Comparison of ENCODE assay signal across 25 cellular contexts in the genomic region with DNA sequence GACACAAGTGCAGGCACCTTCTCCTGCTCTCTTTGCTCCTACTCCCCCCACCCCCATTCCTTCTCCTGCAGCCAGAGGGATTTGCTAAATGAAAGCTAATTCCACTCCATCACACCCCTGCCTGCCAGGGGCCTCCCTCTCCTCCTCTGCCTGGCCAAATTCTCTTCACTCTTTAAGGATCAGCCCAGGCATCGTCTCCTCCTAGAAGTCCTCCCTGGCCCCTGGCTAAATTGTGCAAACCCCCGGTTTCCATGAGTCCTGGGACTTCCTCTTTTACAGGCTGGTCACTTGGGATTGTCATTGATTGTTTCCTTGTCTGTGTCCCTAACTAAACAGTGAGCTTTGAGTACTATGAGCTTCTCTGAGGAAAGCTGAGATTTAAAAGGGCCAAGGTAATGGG. TPM values are rescaled to one million over a fixed set of nuclear protein-coding genes. Genes with fewer than 3 reads are reported as not detected.
DNase-seq lines count a peak whose midpoint lies in the region; ATAC-seq and TF ChIP-seq lines count a peak whose summit lies in the region.
"Had no signal": no experiment of that assay in that cellular context is flagged by ENCODE, and none has a peak within 500 bp of the region (broad histone marks: within the 10 kb centered on the region; RNA-seq: fewer than 3 reads in every experiment).

No MANE protein-coding gene starts in this region.

- peaks cover 0 to 6% (median 6%) of the 10 kb centered on the region in 3 donors for H3K9me3 ChIP-seq in esophagus squamous epithelium
- no peaks in the 10 kb centered on the region for H3K9me3 ChIP-seq in gastrocnemius medialis
- H3K9me3 ChIP-seq: body of pancreas had no signal

- in situ Hi-C loops in gastrocnemius medialis (cut with MboI; ENCODE audit: low sequenced_read_pairs in 4 of 4) = loop anchor here (5.0 to 10.0 kb wide), 2 partner anchors 62 to 65 kb away; no protein-coding TSS in a partner anchor

- TF ChIP-seq POLR2A in esophagus squamous epithelium (IDR thresholded peaks at IDR 0.05) = no peak
- TF ChIP-seq POLR2A in gastrocnemius medialis (IDR thresholded peaks at IDR 0.05) = no peak
- TF ChIP-seq POLR2A in GM18505 (IDR thresholded peaks at IDR 0.05; ENCODE audit: borderline replicate concordance, extremely low read depth, insufficient read depth, insufficient read length) = no peak

- WGBS in esophagus squamous epithelium, 2 donors = 30 to 48% methylated on average over 2 of the region's 2 CpGs

- H3K27ac ChIP-seq in esophagus squamous epithelium = peak overlapping the region in 3 of 4 donors; percentile 29 to 68 (median 68)
- H3K27ac ChIP-seq in gastrocnemius medialis = peak overlapping the region; percentile 86 to 99 (median 97)
- H3K27ac ChIP-seq: hepatocyte had no signal

- TF ChIP-seq CTCF in CD14-positive monocyte (IDR thresholded peaks at IDR 0.05) (no peak), esophagus squamous epithelium (IDR thresholded peaks at IDR 0.05) (no peak), gastrocnemius medialis (IDR thresholded peaks at IDR 0.05 in 4 of 5, conservative IDR thresholded peaks at IDR 0.05 in 1 of 5) (no peak)

- H3K4me1 Mint-ChIP-seq in CD14-positive monocyte = peaks cover 33% of the 10 kb centered on the region
- H3K4me1 Mint-ChIP-seq: activated naive CD8-positive, alpha-beta T cell treated with anti-CD3 and anti-CD28 coated beads, Interleukin-2, amount 10 ng/mL, durations not matched to agents 7 days and 5 days had no signal

- H3K4me3 ChIP-seq in esophagus squamous epithelium (no peak overlapping the region), gastrocnemius medialis (no peak overlapping the region)
- H3K4me3 ChIP-seq: body of pancreas, hepatocyte had no signal

- DNase-seq in CD14-positive monocyte (ENCODE audit: low spot score) (no peak), MV-4-11 (lab: John Stamatoyannopoulos, UW) (peak; percentile 61), esophagus squamous epithelium (lab: John Stamatoyannopoulos, UW) (no peak), gastrocnemius medialis (peak in 1 of 2 donors; percentile 21), DMS114 treated with DMSO at 0.1 percent for 48 hours (lab: John Stamatoyannopoulos, UW; ENCODE audit: unreplicated experiment) (no peak)
- DNase-seq: activated B cell treated with CpG ODN at 0.5 μM for 24 hours; activated CD4-positive, alpha-beta T cell treated with anti-CD3 and anti-CD28 coated beads, Interleukin-2, amount 50 U/mL, for 4 hours; activated CD8-positive, alpha-beta memory T cell treated with anti-CD3 and anti-CD28 coated beads, Interleukin-2, amount 50 U/mL, for 4 hours; activated naive CD8-positive, alpha-beta T cell treated with anti-CD3 and anti-CD28 coated beads, Interleukin-2, amount 10 ng/mL, durations not matched to agents 7 days and 5 days; CD4-positive, alpha-beta memory T cell; effector CD8-positive, alpha-beta T cell; erythroblast; foreskin melanocyte; GDM1; HCEC 1CT; NCI-H146; NCI-H524; NK-92 treated with Interleukin-12 subunit alpha and Interleukin-12 subunit beta, amount 100 ng/mL, for 24 hours; retina; T-helper 9 cell had no signal

- peak overlapping the region in 1 of 2 donors; percentile 77 for H3K4me3 Mint-ChIP-seq in CD14-positive monocyte
- H3K4me3 Mint-ChIP-seq: activated B cell treated with CpG ODN at 0.5 μM for 24 hours; activated naive CD8-positive, alpha-beta T cell treated with anti-CD3 and anti-CD28 coated beads, Interleukin-2, amount 10 ng/mL, durations not matched to agents 7 days and 5 days; activated T-helper 17 cell treated with anti-CD3 and anti-CD28 coated beads, Interleukin-2, amount 50 U/mL, for 72 hours had no signal

- peaks cover 0 to 67% (median 0%) of the 10 kb centered on the region in 3 donors for H3K4me1 ChIP-seq in esophagus squamous epithelium
- peaks cover 53 to 57% of the 10 kb centered on the region in 2 donors for H3K4me1 ChIP-seq in gastrocnemius medialis

- intact Hi-C loops in CD14-positive monocyte (cut with micrococcal nuclease) = no loop called here
- intact Hi-C loops in esophagus squamous epithelium (cut with DNase I) = no loop called here
- intact Hi-C loops in gastrocnemius medialis (cut with DNase I; ENCODE audit: low total_unique reads) = no loop called here

- H3K36me3 ChIP-seq in esophagus squamous epithelium (no peaks in the 10 kb centered on the region), gastrocnemius medialis (no peaks in the 10 kb centered on the region)

- H3K27ac Mint-ChIP-seq in CD14-positive monocyte = peak overlapping the region; percentile 81 to 95 (median 94)
- H3K27ac Mint-ChIP-seq: activated B cell treated with CpG ODN at 0.5 μM for 24 hours; activated naive CD8-positive, alpha-beta T cell treated with anti-CD3 and anti-CD28 coated beads, Interleukin-2, amount 10 ng/mL, durations not matched to agents 7 days and 5 days; activated T-helper 17 cell treated with anti-CD3 and anti-CD28 coated beads, Interleukin-2, amount 50 U/mL, for 72 hours; CD4-positive, alpha-beta memory T cell had no signal

- H3K9me3 Mint-ChIP-seq in CD14-positive monocyte = peaks cover 8 to 21% (median 12%) of the 10 kb centered on the region in 7 donors

- ATAC-seq in gastrocnemius medialis (no peak), HG03095 (IDR thresholded peaks at IDR 0.05; ENCODE audit: unreplicated experiment) (no peak), GM18505 (IDR thresholded peaks at IDR 0.05; ENCODE audit: unreplicated experiment) (no peak)
- ATAC-seq: activated T-helper 17 cell treated with anti-CD3 and anti-CD28 coated beads, Interleukin-2, amount 50 U/mL, for 72 hours had no signal

- no peaks in the 10 kb centered on the region for H3K36me3 Mint-ChIP-seq in CD14-positive monocyte
- H3K36me3 Mint-ChIP-seq: activated naive CD8-positive, alpha-beta T cell treated with anti-CD3 and anti-CD28 coated beads, Interleukin-2, amount 10 ng/mL, durations not matched to agents 7 days and 5 days had no signal

- H3K27me3 ChIP-seq in esophagus squamous epithelium = peaks cover 0 to 11% (median 0%) of the 10 kb centered on the region in 4 donors
- H3K27me3 ChIP-seq in gastrocnemius medialis = no peaks in the 10 kb centered on the region
- H3K27me3 ChIP-seq: body of pancreas, hepatocyte had no signal

- H3K27me3 Mint-ChIP-seq in CD14-positive monocyte (ENCODE audit: low read depth in 3 of 3) = peaks cover 17 to 25% (median 20%) of the 10 kb centered on the region in 3 donors
- H3K27me3 Mint-ChIP-seq: activated B cell treated with CpG ODN at 0.5 μM for 24 hours; activated naive CD8-positive, alpha-beta T cell treated with anti-CD3 and anti-CD28 coated beads, Interleukin-2, amount 10 ng/mL, durations not matched to agents 7 days and 5 days had no signal

RNA-seq across cellular contexts. Expression of a gene that starts 8.7 kb away (rescaled TPM):
- polyA plus RNA-seq in CD14-positive monocyte = not detected
- total RNA-seq in esophagus squamous epithelium (10 to 100 TPM; 13.5 to 26.7 (median 15.7) TPM), gastrocnemius medialis (100 to 1,000 TPM; 177 to 281 (median 244) TPM)

RNA-seq across cellular contexts. Expression of a gene that starts 31.8 kb away (rescaled TPM):
- polyA plus RNA-seq in CD14-positive monocyte = 10 to 100 TPM; 36.9 to 41.9 TPM
- total RNA-seq in esophagus squamous epithelium (10 to 100 TPM; 24.6 to 31.2 (median 27.1) TPM), gastrocnemius medialis (1 to 10 TPM; 2.9 to 8.5 (median 5.8) TPM)

Comparison
In these comparisons a context has a peak if more than half of its experiments do, and no peak if none do; other contexts are left out.
1. RNA of a gene that starts 8.7 kb away (total RNA-seq): 177 to 281 TPM in gastrocnemius medialis; 13.5 to 26.7 TPM in esophagus squamous epithelium; every median in the first group is over 4 times any median in the second.